Comparison of ENCODE assay signal across 26 cellular contexts in genomic region chr7:153398370-153398769, GRCh38.
"Had no signal": no experiment of that assay in that cellular context is flagged by ENCODE, and none has a peak within 500 bp of the region (broad histone marks: within the 10 kb centered on the region; RNA-seq: fewer than 3 reads in every experiment).

No MANE protein-coding gene starts in this region.

- H3K9me3 ChIP-seq: suprapubic skin, testis, thoracic aorta, thyroid gland, tibial artery, transverse colon, uterus, vagina had no signal

- H3K4me3 ChIP-seq: stomach, suprapubic skin, testis, thoracic aorta, thyroid gland, tibial artery, tibial nerve, transverse colon, upper lobe of left lung, upper lobe of right lung, uterus, vagina had no signal

- H3K27ac ChIP-seq: stomach, suprapubic skin, testis, thoracic aorta, thyroid gland, tibial artery, tibial nerve, transverse colon, upper lobe of left lung, upper lobe of right lung, uterus, vagina had no signal

- H3K27me3 ChIP-seq: stomach, suprapubic skin, testis, thyroid gland, tibial artery, tibial nerve, transverse colon, upper lobe of left lung, upper lobe of right lung, uterus, vagina had no signal

- DNase-seq: stimulated activated CD4-positive, alpha-beta T cell treated with anti-CD3 and anti-CD28 coated beads, Interleukin-2, amount 100 ng/mL, for 48 hours; stimulated activated CD4-positive, alpha-beta T cell treated with anti-CD3 and anti-CD28 coated beads, Interleukin-4, amount 100 ng/mL, for 1 hour; stimulated activated CD4-positive, alpha-beta T cell treated with anti-CD3 and anti-CD28 coated beads, Interleukin-4, amount 100 ng/mL, for 24 hours; stimulated activated CD4-positive, alpha-beta T cell treated with anti-CD3 and anti-CD28 coated beads, Interleukin-4, amount 100 ng/mL, for 4 hours; stimulated activated CD8-positive, alpha-beta memory T cell treated with anti-CD3 and anti-CD28 coated beads, Interleukin-4, amount 100 ng/mL, for 48 hours; stimulated activated naive B cell treated with anti-CD40 and anti-IgM and Interleukin-4, amounts not matched to agents 10 μg/mL and 1 μg/mL and 100 μg/mL, for 72 hours; stimulated activated naive CD4-positive, alpha-beta T cell; stimulated activated naive CD4-positive, alpha-beta T cell treated with Interleukin-2 at 50 U/mL for 16 hours; stimulated activated naive CD8-positive, alpha-beta T cell treated with anti-CD3 and anti-CD28 coated beads, Interleukin-15, amount 100 ng/mL, for 72 hours; stimulated activated naive CD8-positive, alpha-beta T cell treated with anti-CD3 and anti-CD28 coated beads, Interleukin-15, Interleukin-2, amounts not matched to agents 100 U/mL and 50 U/mL, for 24 hours; stomach; substantia nigra; testis; tibial artery; transverse colon; trophoblast cell; upper lobe of left lung; upper lobe of right lung; uterus had no signal

- FAIRE-seq: urothelium cell line had no signal

- H3K4me1 ChIP-seq: stomach, suprapubic skin, testis, tibial artery, tibial nerve, transverse colon, upper lobe of left lung, upper lobe of right lung, uterus, vagina had no signal

- ATAC-seq: stimulated activated memory B cell treated with anti-CD40 and anti-IgM and Interleukin-4, amounts not matched to agents 10 μg/mL and 1 μg/mL and 100 μg/mL, for 72 hours; stimulated activated naive B cell treated with anti-CD40 and anti-IgM and Interleukin-4, amounts not matched to agents 10 μg/mL and 1 μg/mL and 100 μg/mL, for 72 hours; stimulated activated naive CD8-positive, alpha-beta T cell treated with anti-CD3 and anti-CD28 coated beads, Interleukin-15, amount 100 ng/mL, for 72 hours; stimulated activated naive CD8-positive, alpha-beta T cell treated with anti-CD3 and anti-CD28 coated beads, Interleukin-15, Interleukin-2, amounts not matched to agents 100 U/mL and 50 U/mL, for 24 hours; upper lobe of right lung had no signal

- H3K36me3 ChIP-seq: stomach, suprapubic skin, thoracic aorta, thyroid gland, tibial artery, tibial nerve, transverse colon, upper lobe of left lung, upper lobe of right lung, uterus, vagina had no signal
